1 cellular context compared by ENCODE assay signal in genomic region chr3:193978030-193978429, GRCh38.
TF ChIP-seq lines count a peak whose summit lies in the region.

No MANE protein-coding gene starts in this region.

TF ChIP-seq in K562, 482 proteins besides CTCF, POLR2A, EP300 and RAD21 (continued from another document):
- TF ChIP-seq CLOCK (CRISPR knock-in tag; IDR thresholded peaks at IDR 0.05; ENCODE audit: borderline replicate concordance) (no peak), ZNF511 (CRISPR knock-in tag; IDR thresholded peaks at IDR 0.05) (no peak), ID3 (CRISPR knock-in tag; IDR thresholded peaks at IDR 0.05) (no peak), ID3 (tag; IDR thresholded peaks at IDR 0.05) (no peak), NONO (IDR thresholded peaks at IDR 0.05; ENCODE audit: low read depth in 2 of 2, low read length in 1 of 2) (no peak)
TF ChIP-seq in K562: peak in this region for 0.
